In genomic region chr2:170812716-170813585, GRCh38 we compare ENCODE assay signal across 1 cellular context.
TF ChIP-seq lines count a peak whose summit lies in the region.

No MANE protein-coding gene starts in this region.

TF ChIP-seq in HCT116, 20 proteins besides CTCF, POLR2A, EP300 and RAD21:
- TF ChIP-seq EZH2phosphoT487 (IDR thresholded peaks at IDR 0.05; ENCODE audit: borderline replicate concordance): no peak
- TF ChIP-seq SRF (IDR thresholded peaks at IDR 0.05; ENCODE audit: low read depth): no peak
- no peak for TF ChIP-seq REST (IDR thresholded peaks at IDR 0.05; ENCODE audit: low read depth)
- no peak for TF ChIP-seq YY1 (IDR thresholded peaks at IDR 0.05; ENCODE audit: extremely low read depth, insufficient replicate concordance, low read depth, low read length)
- no peak for TF ChIP-seq ELF1 (IDR thresholded peaks at IDR 0.05; ENCODE audit: borderline replicate concordance, low read depth)
- TF ChIP-seq FOSL1 (IDR thresholded peaks at IDR 0.05; ENCODE audit: low read depth): no peak
- TF ChIP-seq CEBPB (IDR thresholded peaks at IDR 0.05; ENCODE audit: low read depth): no peak
TF ChIP-seq in HCT116: peak in this region for 0.
